In the genomic region with DNA sequence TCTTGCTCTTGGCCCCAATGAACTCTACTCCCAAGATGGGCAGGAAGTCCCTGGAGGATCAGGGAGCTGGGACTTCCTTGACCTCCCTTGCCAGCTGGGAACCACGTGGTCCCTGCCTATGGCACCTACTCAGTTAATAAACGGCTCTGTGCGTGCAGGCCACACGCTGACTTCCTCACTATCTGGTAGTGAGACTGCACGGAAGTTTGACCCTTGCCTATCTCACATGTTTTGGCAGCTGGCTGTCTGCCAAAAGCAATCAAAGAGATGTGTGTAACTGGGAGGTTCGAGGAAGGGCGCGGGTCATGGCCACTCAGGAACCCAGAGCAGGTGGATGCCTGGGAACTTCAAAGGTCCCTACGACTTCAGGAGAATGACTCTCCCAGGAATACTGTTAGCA, we compare ENCODE assay signal across 11 cellular contexts. TPM values are rescaled to one million over a fixed set of nuclear protein-coding genes. Genes with fewer than 3 reads are reported as not detected.
DNase-seq lines count a peak whose midpoint lies in the region; ATAC-seq and TF ChIP-seq lines count a peak whose summit lies in the region.
"Had no signal": no experiment of that assay in that cellular context is flagged by ENCODE, and none has a peak within 500 bp of the region (broad histone marks: within the 10 kb centered on the region; RNA-seq: fewer than 3 reads in every experiment).

No MANE protein-coding gene starts in this region.

- peak overlapping the region; percentile 41 for H3K27ac Mint-ChIP-seq in osteocyte (ENCODE audit: unreplicated experiment)

- H3K27me3 Mint-ChIP-seq in osteocyte (ENCODE audit: unreplicated experiment), result no peaks in the 10 kb centered on the region

- ATAC-seq in GM19395 (IDR thresholded peaks at IDR 0.05; ENCODE audit: unreplicated experiment), result no peak

- no peak overlapping the region for H3K4me3 Mint-ChIP-seq in osteocyte (ENCODE audit: unreplicated experiment)

- TF ChIP-seq CTCF in osteocyte (IDR thresholded peaks at IDR 0.05), result no peak

- H3K4me1 Mint-ChIP-seq in osteocyte (ENCODE audit: unreplicated experiment), result peaks cover 10% of the 10 kb centered on the region

- no peaks in the 10 kb centered on the region for H3K9me3 Mint-ChIP-seq in osteocyte (ENCODE audit: unreplicated experiment)

- DNase-seq in Caki2 (ENCODE audit: low read depth) (peak; percentile 76), NCI-H2227 (lab: John Stamatoyannopoulos, UW; ENCODE audit: unreplicated experiment) (peak; percentile 44), epidermal melanocyte (ENCODE audit: insufficient read length, low spot score) (peak; percentile 90), osteocyte (ENCODE audit: extremely low spot score, unreplicated experiment) (no peak), NCI-H187 treated with DMSO at 0.1 percent for 48 hours (lab: John Stamatoyannopoulos, UW) (no peak), Kasumi-1 (lab: John Stamatoyannopoulos, UW) (no peak)
- no peak for DNase-seq in activated CD4-positive, alpha-beta T cell treated with anti-CD3 and anti-CD28 coated beads for 48 hours
- DNase-seq: activated naive CD4-positive, alpha-beta T cell treated with Interleukin-2 at 50 U/mL for 16 hours; NCI-H2107; T-helper 9 cell had no signal

- H3K36me3 Mint-ChIP-seq in osteocyte (ENCODE audit: unreplicated experiment), result peaks cover 39% of the 10 kb centered on the region

- in situ Hi-C loops in Caki2 (cut with HindIII; ENCODE audit: low pct_unique_long_range_greater_than_20kb, low sequenced_read_pairs), result no loop called here

RNA-seq across cellular contexts. Expression of a gene that starts 57.9 kb away (rescaled TPM):
- 0.07 TPM in 1 of 2 replicates, not detected in the other for total RNA-seq in Caki2 (2014; rRNA removed; shearing (Covaris generic); ENCODE audit: low replicate concordance)
- 0.91 and 1.4 TPM in 2 replicates for total RNA-seq in osteocyte

Comparison
In these comparisons a context has a peak if more than half of its experiments do, and no peak if none do; other contexts are left out.
1. DNase-seq: peak in Caki2 (single experiment), NCI-H2227 (single experiment) and epidermal melanocyte (single experiment); none in osteocyte (single experiment), NCI-H187 treated with DMSO at 0.1 percent for 48 hours (single experiment), Kasumi-1 (0 of 2) and activated CD4-positive, alpha-beta T cell treated with anti-CD3 and anti-CD28 coated beads for 48 hours (single experiment).